1 cellular context compared by ENCODE assay signal in the genomic region with DNA sequence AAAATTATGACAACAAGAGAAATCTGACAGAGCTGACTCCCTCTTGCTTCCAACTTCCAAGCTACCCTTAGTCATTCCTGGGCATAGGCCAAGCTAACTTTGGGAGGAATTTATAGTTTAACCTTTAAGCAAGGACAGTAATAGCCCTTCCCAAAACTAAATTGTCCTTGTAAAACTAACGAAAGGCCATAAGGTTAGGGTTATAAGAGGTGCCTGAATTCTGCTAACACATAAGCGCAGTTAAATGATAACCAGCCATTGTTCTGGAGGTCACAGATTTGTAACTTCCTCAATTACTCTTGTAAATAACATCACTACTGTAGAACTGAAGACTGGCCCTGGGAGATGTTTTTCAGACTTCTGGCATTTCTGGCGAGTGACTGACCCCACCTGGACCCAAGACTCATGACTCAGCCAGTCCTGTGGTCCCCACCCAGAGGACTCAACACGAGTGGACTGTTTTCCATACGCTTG.
TF ChIP-seq lines count a peak whose summit lies in the region.

No MANE protein-coding gene starts in this region.

TF ChIP-seq in IMR-90, 13 proteins besides CTCF, POLR2A, EP300 and RAD21 (continued from another document):
- TF ChIP-seq ELK1 (IDR thresholded peaks at IDR 0.05; ENCODE audit: borderline replicate concordance, low read depth, low read length) (no peak), MXI1 (IDR thresholded peaks at IDR 0.05; ENCODE audit: borderline replicate concordance, low read depth, low read length) (no peak), NFE2L2 (IDR thresholded peaks at IDR 0.05; ENCODE audit: low read depth, low read length) (no peak), RFX5 (IDR thresholded peaks at IDR 0.05; ENCODE audit: low read depth, low read length) (no peak), MAZ (IDR thresholded peaks at IDR 0.05; ENCODE audit: borderline replicate concordance, low read depth, low read length) (no peak)
TF ChIP-seq in IMR-90: peak in this region for 0.
